ENCODE assay signal across 10 cellular contexts in the genomic region with DNA sequence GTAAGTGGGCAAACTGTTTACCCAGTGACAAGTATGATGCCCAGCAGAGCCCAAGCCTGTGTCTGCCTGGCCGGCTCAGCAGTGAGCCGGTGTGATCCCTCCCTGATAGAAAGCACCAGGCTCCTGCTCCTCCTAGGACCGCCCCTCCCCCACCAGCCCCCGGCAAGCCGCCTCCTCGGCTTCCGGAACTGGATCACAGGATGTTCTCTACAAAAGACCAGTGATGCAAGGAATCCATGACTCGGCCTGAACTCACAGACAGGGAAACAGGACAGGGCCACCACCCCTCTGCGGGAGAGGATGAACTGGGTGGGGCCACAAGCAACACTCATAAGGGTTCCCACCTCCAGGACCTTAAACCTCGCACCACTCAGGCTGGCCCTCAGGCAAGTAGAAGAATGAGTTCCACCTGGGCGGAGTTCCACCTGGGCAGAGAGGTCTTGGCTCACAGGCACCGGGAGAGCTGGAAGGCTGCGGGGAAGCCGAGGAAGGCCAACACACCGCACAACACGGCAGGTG. TPM values are rescaled to one million over a fixed set of nuclear protein-coding genes. Genes with fewer than 3 reads are reported as not detected.
A peak's percentile ranks its signal among the peaks of the same experiment; 100 is the strongest.
DNase-seq lines count a peak whose midpoint lies in the region; ATAC-seq and TF ChIP-seq lines count a peak whose summit lies in the region.
"Had no signal": no experiment of that assay in that cellular context is flagged by ENCODE, and none has a peak within 500 bp of the region (broad histone marks: within the 10 kb centered on the region; RNA-seq: fewer than 3 reads in every experiment).

No MANE protein-coding gene starts in this region.

- no peak for ATAC-seq in GM18505 (IDR thresholded peaks at IDR 0.05; ENCODE audit: unreplicated experiment)

- no peak overlapping the region for H3K4me2 ChIP-seq in MM.1S (ENCODE audit: low read depth, low read length)

- peaks cover 74% of the 10 kb centered on the region for H3K79me2 ChIP-seq in MM.1S (ENCODE audit: low read length)

- H3K4me1 ChIP-seq in SJSA1 (replicated peaks) (peaks cover 15% of the 10 kb centered on the region), MM.1S (ENCODE audit: low read length) (no peaks in the 10 kb centered on the region)

- H3K9me3 ChIP-seq in SJSA1 (replicated peaks): no peaks in the 10 kb centered on the region
- no peaks in the 10 kb centered on the region for H3K9me3 ChIP-seq in MM.1S (replicated peaks; ENCODE audit: insufficient read depth, low read length)

- H3K9me3 Mint-ChIP-seq in CD14-positive monocyte: peaks cover 3 to 13% (median 8%) of the 10 kb centered on the region in 7 donors
- peaks cover 3% of the 10 kb centered on the region for H3K9me3 Mint-ChIP-seq in activated T-helper 2 cell treated with anti-CD3 and anti-CD28 coated beads, Interferon-gamma antibody, Interleukin-2, Interleukin-4, amounts not matched to agents 10 μg/mL and 5 μg/mL and 100 μg/mL, durations not matched to agents 14 hours and 24 hours and 36 hours
- H3K9me3 Mint-ChIP-seq: central memory CD8-positive, alpha-beta T cell had no signal

- H3K27me3 ChIP-seq in SJSA1 (replicated peaks): no peaks in the 10 kb centered on the region
- H3K27me3 ChIP-seq in MM.1S (replicated peaks; ENCODE audit: insufficient read depth, low read length): no peaks in the 10 kb centered on the region

- H3K4me3 ChIP-seq in SJSA1 (no peak overlapping the region), MM.1S (ENCODE audit: low read length) (no peak overlapping the region)
- H3K4me3 ChIP-seq: HAP-1 had no signal

- H3K4me1 Mint-ChIP-seq in CD14-positive monocyte: peaks cover 4% of the 10 kb centered on the region
- peaks cover 2% of the 10 kb centered on the region for H3K4me1 Mint-ChIP-seq in activated T-helper 2 cell treated with anti-CD3 and anti-CD28 coated beads, Interferon-gamma antibody, Interleukin-2, Interleukin-4, amounts not matched to agents 10 μg/mL and 5 μg/mL and 100 μg/mL, durations not matched to agents 14 hours and 24 hours and 36 hours (ENCODE audit: low read depth)
- H3K4me1 Mint-ChIP-seq: central memory CD8-positive, alpha-beta T cell had no signal

- H4K20me1 ChIP-seq in MM.1S (ENCODE audit: insufficient read depth, low read length): no peaks in the 10 kb centered on the region

- peak; percentile 5 for DNase-seq in GM10266 (ENCODE audit: extremely low spot score)
- peak; percentile 21 to 67 for DNase-seq in SJSA1 (ENCODE audit: low read depth in 1 of 2, low spot score in 2 of 2)
- DNase-seq in foreskin melanocyte: peak; percentile 87
- DNase-seq in posterior cingulate gyrus: peak; percentile 42 to 95 (median 70)
- DNase-seq in CD14-positive monocyte (ENCODE audit: low spot score): no peak
- DNase-seq in activated T-helper 2 cell treated with anti-CD3 and anti-CD28 coated beads, Interferon-gamma antibody, Interleukin-2, Interleukin-4, amounts not matched to agents 10 μg/mL and 5 μg/mL and 100 μg/mL, durations not matched to agents 14 hours and 24 hours and 36 hours (ENCODE audit: low spot score): no peak
- no peak for DNase-seq in MM.1S

- H3K27ac ChIP-seq in SJSA1 (no peak overlapping the region), MM.1S (ENCODE audit: low read length) (no peak overlapping the region)

- H3K36me3 Mint-ChIP-seq in CD14-positive monocyte: no peaks in the 10 kb centered on the region
- H3K36me3 Mint-ChIP-seq in activated T-helper 2 cell treated with anti-CD3 and anti-CD28 coated beads, Interferon-gamma antibody, Interleukin-2, Interleukin-4, amounts not matched to agents 10 μg/mL and 5 μg/mL and 100 μg/mL, durations not matched to agents 14 hours and 24 hours and 36 hours (ENCODE audit: low read depth): peaks cover 10% of the 10 kb centered on the region

- H2AFZ ChIP-seq in MM.1S (ENCODE audit: low read length): no peak overlapping the region

- H3K36me3 ChIP-seq in SJSA1: no peaks in the 10 kb centered on the region
- H3K36me3 ChIP-seq in MM.1S (replicated peaks; ENCODE audit: insufficient read depth, low read length): no peaks in the 10 kb centered on the region

- H3K9ac ChIP-seq in MM.1S (ENCODE audit: low read length): no peak overlapping the region

- peaks cover 0 to 1% (median 0%) of the 10 kb centered on the region in 3 donors for H3K27me3 Mint-ChIP-seq in CD14-positive monocyte (ENCODE audit: low read depth in 3 of 3)
- H3K27me3 Mint-ChIP-seq in activated T-helper 2 cell treated with anti-CD3 and anti-CD28 coated beads, Interferon-gamma antibody, Interleukin-2, Interleukin-4, amounts not matched to agents 10 μg/mL and 5 μg/mL and 100 μg/mL, durations not matched to agents 14 hours and 24 hours and 36 hours (ENCODE audit: low read depth): no peaks in the 10 kb centered on the region
- H3K27me3 Mint-ChIP-seq: central memory CD8-positive, alpha-beta T cell had no signal

- TF ChIP-seq CTCF in GM10266 (IDR thresholded peaks at IDR 0.05; ENCODE audit: control insufficient read depth, insufficient read depth, low read depth, missing control alignments): no peak
- TF ChIP-seq CTCF in CD14-positive monocyte (IDR thresholded peaks at IDR 0.05): no peak
- TF ChIP-seq CTCF in MM.1S (IDR thresholded peaks at IDR 0.05; ENCODE audit: low read length): no peak

- intact Hi-C loops in posterior cingulate gyrus (cut with DNase I) (no loop called here), CD14-positive monocyte (cut with micrococcal nuclease) (no loop called here)
- intact Hi-C loops in activated T-helper 2 cell treated with anti-CD3 and anti-CD28 coated beads, Interferon-gamma antibody, Interleukin-2, Interleukin-4, amounts not matched to agents 10 μg/mL and 5 μg/mL and 100 μg/mL, durations not matched to agents 14 hours and 24 hours and 36 hours (cut with micrococcal nuclease): no loop called here

- no peak overlapping the region for H3K4me3 Mint-ChIP-seq in CD14-positive monocyte
- H3K4me3 Mint-ChIP-seq in activated T-helper 2 cell treated with anti-CD3 and anti-CD28 coated beads, Interferon-gamma antibody, Interleukin-2, Interleukin-4, amounts not matched to agents 10 μg/mL and 5 μg/mL and 100 μg/mL, durations not matched to agents 14 hours and 24 hours and 36 hours (ENCODE audit: low read depth): no peak overlapping the region
- H3K4me3 Mint-ChIP-seq: central memory CD8-positive, alpha-beta T cell had no signal

- no peak for TF ChIP-seq POLR2A in GM18505 (IDR thresholded peaks at IDR 0.05; ENCODE audit: borderline replicate concordance, extremely low read depth, insufficient read depth, insufficient read length)

- no peaks in the 10 kb centered on the region for H3K9me2 ChIP-seq in MM.1S (replicated peaks; ENCODE audit: insufficient read depth, low read length)

- no peaks in the 10 kb centered on the region for H3F3A ChIP-seq in MM.1S (ENCODE audit: insufficient read depth, low read length)

- peak overlapping the region in 1 of 7 donors; percentile 21 for H3K27ac Mint-ChIP-seq in CD14-positive monocyte
- no peak overlapping the region for H3K27ac Mint-ChIP-seq in activated T-helper 2 cell treated with anti-CD3 and anti-CD28 coated beads, Interferon-gamma antibody, Interleukin-2, Interleukin-4, amounts not matched to agents 10 μg/mL and 5 μg/mL and 100 μg/mL, durations not matched to agents 14 hours and 24 hours and 36 hours

RNA-seq across cellular contexts. Expression of a gene that starts 7.8 kb away (rescaled TPM):
- total RNA-seq in SJSA1 (2014; rRNA removed; shearing (Covaris generic)): 33.9 and 36.9 TPM in 2 replicates
- polyA plus RNA-seq in CD14-positive monocyte: 1 to 10 TPM in 1 of 2 donors, under 1 TPM in 1; 0.63 to 1.4 TPM
- 128 and 132 TPM in 2 replicates for total RNA-seq in activated T-helper 2 cell treated with anti-CD3 and anti-CD28 coated beads, Interferon-gamma antibody, Interleukin-2, Interleukin-4, amounts not matched to agents 10 μg/mL and 5 μg/mL and 100 μg/mL, durations not matched to agents 14 hours and 24 hours and 36 hours

RNA-seq across cellular contexts. Expression of a gene that starts 34.0 kb away (rescaled TPM):
- 0.03 TPM in 1 of 2 replicates, not detected in the other for total RNA-seq in SJSA1 (2014; rRNA removed; shearing (Covaris generic))
- polyA plus RNA-seq in CD14-positive monocyte: not detected
- total RNA-seq in activated T-helper 2 cell treated with anti-CD3 and anti-CD28 coated beads, Interferon-gamma antibody, Interleukin-2, Interleukin-4, amounts not matched to agents 10 μg/mL and 5 μg/mL and 100 μg/mL, durations not matched to agents 14 hours and 24 hours and 36 hours: 0.21 and 0.51 TPM in 2 replicates

RNA-seq across cellular contexts. Expression of a gene that starts 38.8 kb away (rescaled TPM):
- not detected in 2 replicates for total RNA-seq in SJSA1 (2014; rRNA removed; shearing (Covaris generic))
- not detected for polyA plus RNA-seq in CD14-positive monocyte
- 0.87 and 1.0 TPM in 2 replicates for total RNA-seq in activated T-helper 2 cell treated with anti-CD3 and anti-CD28 coated beads, Interferon-gamma antibody, Interleukin-2, Interleukin-4, amounts not matched to agents 10 μg/mL and 5 μg/mL and 100 μg/mL, durations not matched to agents 14 hours and 24 hours and 36 hours

Comparison
In these comparisons a context has a peak if more than half of its experiments do, and no peak if none do; other contexts are left out.
1. DNase-seq: peak in GM10266 (single experiment), SJSA1 (2 of 2), foreskin melanocyte (single experiment) and posterior cingulate gyrus (10 of 10); none in CD14-positive monocyte (single experiment), activated T-helper 2 cell treated with anti-CD3 and anti-CD28 coated beads, Interferon-gamma antibody, Interleukin-2, Interleukin-4, amounts not matched to agents 10 μg/mL and 5 μg/mL and 100 μg/mL, durations not matched to agents 14 hours and 24 hours and 36 hours (single experiment) and MM.1S (single experiment).